In genomic region chr10:121696854-121697253, GRCh38 we compare ENCODE assay signal across 8 cellular contexts.
A peak's percentile ranks its signal among the peaks of the same experiment; 100 is the strongest.
DNase-seq lines count a peak whose midpoint lies in the region; TF ChIP-seq lines count a peak whose summit lies in the region.

No MANE protein-coding gene starts in this region.

- H3K9me3 ChIP-seq in parathyroid adenoma (ENCODE audit: control insufficient read depth, low read length): no peaks in the 10 kb centered on the region

- H3K4me2 ChIP-seq in KMS-11: no peak overlapping the region
- no peak overlapping the region for H3K4me2 ChIP-seq in parathyroid adenoma (ENCODE audit: low read length)

- no peaks in the 10 kb centered on the region for H3K79me2 ChIP-seq in KMS-11 (ENCODE audit: insufficient read depth, low read depth)
- H3K79me2 ChIP-seq in parathyroid adenoma: no peaks in the 10 kb centered on the region

- H3K27ac ChIP-seq in KMS-11: no peak overlapping the region
- no peak overlapping the region for H3K27ac ChIP-seq in parathyroid adenoma

- no peak overlapping the region for H2AFZ ChIP-seq in KMS-11 (ENCODE audit: low read depth)
- no peak overlapping the region for H2AFZ ChIP-seq in parathyroid adenoma

- no peak overlapping the region for H3K9ac ChIP-seq in KMS-11
- H3K9ac ChIP-seq in parathyroid adenoma: no peak overlapping the region

- H3K36me3 ChIP-seq in KMS-11 (ENCODE audit: insufficient read depth): no peaks in the 10 kb centered on the region
- H3K36me3 ChIP-seq in parathyroid adenoma (ENCODE audit: control insufficient read depth, insufficient read depth, low read length): no peaks in the 10 kb centered on the region

- no peaks in the 10 kb centered on the region for H3K4me1 ChIP-seq in KMS-11 (ENCODE audit: low read depth, poor library complexity, severe bottlenecking)
- peaks cover 18% of the 10 kb centered on the region for H3K4me1 ChIP-seq in parathyroid adenoma

- no peaks in the 10 kb centered on the region for H4K20me1 ChIP-seq in KMS-11 (ENCODE audit: insufficient read depth)

- no peaks in the 10 kb centered on the region for H3K27me3 ChIP-seq in KMS-11 (ENCODE audit: insufficient read depth, low read depth)
- H3K27me3 ChIP-seq in parathyroid adenoma (ENCODE audit: control insufficient read depth, insufficient read depth, low read length): no peaks in the 10 kb centered on the region

- TF ChIP-seq CTCF in KMS-11 (conservative IDR thresholded peaks at IDR 0.05; ENCODE audit: low read depth, low read length) (peak; percentile 74), choroid plexus epithelial cell (conservative IDR thresholded peaks at IDR 0.05; ENCODE audit: low read depth, low read length) (peak; percentile 48), parathyroid adenoma (IDR thresholded peaks at IDR 0.05) (peak; percentile 48)

- H3K4me3 ChIP-seq in KMS-11 (IDR thresholded peaks at IDR 0.05; ENCODE audit: insufficient read depth, low read depth, low read length) (no peak overlapping the region), choroid plexus epithelial cell (ENCODE audit: low read depth, low read length) (no peak overlapping the region), parathyroid adenoma (ENCODE audit: low read depth, low read length) (no peak overlapping the region)

- DNase-seq in DMS153 treated with DMSO at 0.1 percent for 48 hours (lab: John Stamatoyannopoulos, UW; ENCODE audit: unreplicated experiment) (peak; percentile 1), DMS153 (lab: John Stamatoyannopoulos, UW) (no peak), choroid plexus epithelial cell (ENCODE audit: low read depth) (no peak), GM19240 (ENCODE audit: insufficient read length, low spot score) (no peak), amniotic stem cell (lab: John Stamatoyannopoulos, UW) (no peak), epidermal melanocyte (ENCODE audit: insufficient read length, low spot score) (no peak)
